Comparison of ENCODE assay signal across 24 cellular contexts in the genomic region with DNA sequence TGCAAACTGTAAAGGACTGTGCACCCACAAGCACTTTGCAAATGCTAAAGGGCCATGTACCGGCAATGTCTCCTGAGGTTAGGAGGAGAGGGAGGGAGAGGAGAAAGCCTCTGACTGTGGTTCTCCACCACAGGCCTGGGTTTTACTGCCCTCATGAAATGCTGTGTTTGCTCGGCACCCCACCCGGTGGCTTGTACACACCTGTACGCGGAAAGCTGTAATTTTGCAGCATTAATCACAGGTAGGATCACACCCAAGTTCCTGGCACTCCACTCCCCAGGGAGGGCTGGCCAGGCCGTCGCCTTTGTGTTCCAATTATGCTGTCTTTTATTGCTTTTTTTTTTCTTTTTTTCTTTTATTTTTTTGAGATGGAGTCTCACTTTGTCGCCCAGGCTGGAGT.
DNase-seq lines count a peak whose midpoint lies in the region; ATAC-seq and TF ChIP-seq lines count a peak whose summit lies in the region.
"Had no signal": no experiment of that assay in that cellular context is flagged by ENCODE, and none has a peak within 500 bp of the region (broad histone marks: within the 10 kb centered on the region; RNA-seq: fewer than 3 reads in every experiment).

No MANE protein-coding gene starts in this region.

- 43 to 60% methylated on average over 1 to 8 of the region's 8 CpGs for WGBS in transverse colon (ENCODE audit: low coverage in 1 of 2), 2 donors

- H3K4me2 ChIP-seq in Loucy (ENCODE audit: low read depth, low read length, poor library complexity, severe bottlenecking): no peak overlapping the region
- H3K4me2 ChIP-seq: BLaER1 treated with 17β-estradiol and CSF1 and Interleukin-3, amounts not matched to agents 10 nM and 100 nM; PC-9 had no signal

- DNase-seq in NCI-H69 (lab: John Stamatoyannopoulos, UW): peak; percentile 97
- DNase-seq in epithelial cell of esophagus (ENCODE audit: low read depth): peak; percentile 53
- DNase-seq in transverse colon: peak; percentile 87
- no peak for DNase-seq in activated effector memory CD4-positive, alpha-beta T cell treated with Interleukin-2 at 50 U/mL for 16 hours
- DNase-seq: activated CD8-positive, alpha-beta memory T cell treated with anti-CD3 and anti-CD28 coated beads, Interleukin-2, amount 50 U/mL, for 48 hours; activated CD8-positive, alpha-beta T cell treated with anti-CD3 and anti-CD28 coated beads for 36 hours; activated naive CD4-positive, alpha-beta T cell treated with anti-CD3 and anti-CD28 coated beads, Interleukin-2, amount 10 ng/mL, durations not matched to agents 7 days and 5 days; body of pancreas; cerebellar nuclear complex; dorsolateral prefrontal cortex; gastrocnemius medialis; HFFc6; KBM-7; kidney glomerular epithelial cell; lower lobe of right lung; MG63; PC-9; SHP77 treated with DMSO at 0.1 percent for 48 hours; stimulated activated CD4-positive, alpha-beta T cell treated with anti-CD3 and anti-CD28 coated beads, Interleukin-4, amount 100 ng/mL, for 24 hours had no signal

- H3K4me3 ChIP-seq in Loucy (ENCODE audit: low read length, poor library complexity, severe bottlenecking) (no peak overlapping the region), epithelial cell of esophagus (ENCODE audit: low read length) (no peak overlapping the region), transverse colon (no peak overlapping the region)
- H3K4me3 ChIP-seq: BLaER1 treated with 17β-estradiol and CSF1 and Interleukin-3, amounts not matched to agents 10 nM and 100 nM; body of pancreas; dorsolateral prefrontal cortex; gastrocnemius medialis; lower lobe of right lung; MG63; PC-9; tibial nerve had no signal

- no peaks in the 10 kb centered on the region for H3K9me3 ChIP-seq in Loucy (ENCODE audit: insufficient read depth, low read depth, low read length)
- no peaks in the 10 kb centered on the region for H3K9me3 ChIP-seq in transverse colon
- H3K9me3 ChIP-seq: BLaER1 treated with 17β-estradiol and CSF1 and Interleukin-3, amounts not matched to agents 10 nM and 100 nM; body of pancreas; gastrocnemius medialis; lower lobe of right lung; MG63; tibial nerve had no signal

- no peaks in the 10 kb centered on the region for H4K20me1 ChIP-seq in Loucy (ENCODE audit: insufficient read depth, low read length, poor library complexity, severe bottlenecking)
- H4K20me1 ChIP-seq: BLaER1 treated with 17β-estradiol and CSF1 and Interleukin-3, amounts not matched to agents 10 nM and 100 nM had no signal

- H3K4me1 ChIP-seq in Loucy (ENCODE audit: insufficient read depth, low read length, poor library complexity, severe bottlenecking): peaks cover 9% of the 10 kb centered on the region
- H3K4me1 ChIP-seq in transverse colon: peaks cover 0 to 32% (median 17%) of the 10 kb centered on the region in 4 donors
- H3K4me1 ChIP-seq: body of pancreas, gastrocnemius medialis, lower lobe of right lung, tibial nerve had no signal

- H3K36me3 ChIP-seq in Loucy (ENCODE audit: insufficient read depth, low read length) (no peaks in the 10 kb centered on the region), transverse colon (no peaks in the 10 kb centered on the region)
- H3K36me3 ChIP-seq: BLaER1 treated with 17β-estradiol and CSF1 and Interleukin-3, amounts not matched to agents 10 nM and 100 nM; gastrocnemius medialis; lower lobe of right lung; MG63; tibial nerve had no signal

- H3F3A ChIP-seq in Loucy (ENCODE audit: low read depth): no peaks in the 10 kb centered on the region

- no peaks in the 10 kb centered on the region for H3K9me2 ChIP-seq in Loucy (replicated peaks; ENCODE audit: low read depth, low read length)

- peak overlapping the region; percentile 80 to 83 (median 82) for H3K27ac ChIP-seq in transverse colon
- H3K27ac ChIP-seq: BLaER1 treated with 17β-estradiol and CSF1 and Interleukin-3, amounts not matched to agents 10 nM and 100 nM; body of pancreas; dorsolateral prefrontal cortex; gastrocnemius medialis; lower lobe of right lung; PC-9; tibial nerve had no signal

- no peaks in the 10 kb centered on the region for H3K79me2 ChIP-seq in Loucy (ENCODE audit: insufficient read depth, low read length)

- no peak for TF ChIP-seq EP300 in transverse colon (IDR thresholded peaks at IDR 0.05; ENCODE audit: low read depth)

- H2AFZ ChIP-seq in Loucy (ENCODE audit: low read length): no peak overlapping the region
- H2AFZ ChIP-seq: PC-9 had no signal

- H3K27me3 ChIP-seq in Loucy (ENCODE audit: insufficient read depth, low read length, poor library complexity, severe bottlenecking) (no peaks in the 10 kb centered on the region), transverse colon (no peaks in the 10 kb centered on the region)
- H3K27me3 ChIP-seq: BLaER1 treated with 17β-estradiol and CSF1 and Interleukin-3, amounts not matched to agents 10 nM and 100 nM; body of pancreas; MG63 had no signal

- intact Hi-C loops in transverse colon (cut with DNase I; ENCODE audit: low total_unique reads): no loop called here

- peak; percentile 28 for TF ChIP-seq POLR2A in transverse colon (IDR thresholded peaks at IDR 0.05)

- no peak for TF ChIP-seq CTCF in Loucy (conservative IDR thresholded peaks at IDR 0.05; ENCODE audit: low read length)
- peak; percentile 13 for TF ChIP-seq CTCF in epithelial cell of esophagus (IDR thresholded peaks at IDR 0.05; ENCODE audit: insufficient read depth, low read depth, low read length, missing control alignments)
- no peak for TF ChIP-seq CTCF in transverse colon (IDR thresholded peaks at IDR 0.05)

- peak overlapping the region; percentile 8 for H3K9ac ChIP-seq in Loucy (ENCODE audit: low read depth, low read length, poor library complexity, severe bottlenecking)
- H3K9ac ChIP-seq: BLaER1 treated with 17β-estradiol and CSF1 and Interleukin-3, amounts not matched to agents 10 nM and 100 nM had no signal

- ATAC-seq in HG03175 (IDR thresholded peaks at IDR 0.05; ENCODE audit: unreplicated experiment): no peak
- ATAC-seq in GM19395 (IDR thresholded peaks at IDR 0.05; ENCODE audit: unreplicated experiment): no peak
- ATAC-seq: activated CD8-positive, alpha-beta T cell treated with anti-CD3 and anti-CD28 coated beads for 36 hours; body of pancreas; gastrocnemius medialis; lower lobe of right lung had no signal

- in situ Hi-C loops in transverse colon (cut with MboI; ENCODE audit: low pct_ligation_motif_present in 1 of 4, low pct_unique_long_range_greater_than_20kb in 1 of 4, low sequenced_read_pairs in 3 of 4): no loop called here
